ENCODE assay signal across 9 cellular contexts in the genomic region with DNA sequence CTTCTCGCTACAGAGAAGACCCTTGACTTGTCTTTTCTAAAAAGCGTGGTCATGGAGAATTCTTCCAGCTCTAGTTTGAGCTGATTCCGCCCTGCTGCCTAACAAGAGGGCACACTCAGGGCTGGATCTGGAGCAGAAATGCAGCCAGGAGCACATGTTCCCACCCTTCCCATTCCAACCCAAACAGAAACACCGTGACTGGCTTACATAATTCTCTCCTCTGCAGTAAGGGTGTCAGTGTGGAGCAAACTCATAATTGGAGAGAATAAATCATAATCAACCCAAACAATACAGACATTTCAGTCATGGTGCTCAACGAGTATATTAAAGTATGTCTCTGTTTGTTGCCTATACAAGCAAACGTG. TPM values are rescaled to one million over a fixed set of nuclear protein-coding genes. Genes with fewer than 3 reads are reported as not detected.
A peak's percentile ranks its signal among the peaks of the same experiment; 100 is the strongest.
DNase-seq lines count a peak whose midpoint lies in the region; TF ChIP-seq lines count a peak whose summit lies in the region.
"Had no signal": no experiment of that assay in that cellular context is flagged by ENCODE, and none has a peak within 500 bp of the region (broad histone marks: within the 10 kb centered on the region; RNA-seq: fewer than 3 reads in every experiment).

No MANE protein-coding gene starts in this region.

- no peaks in the 10 kb centered on the region for H3K79me2 ChIP-seq in OCI-LY7 (ENCODE audit: insufficient read depth, low read depth, low read length)

- peak overlapping the region; percentile 38 for H3K9ac ChIP-seq in endocrine pancreas (ENCODE audit: control insufficient read depth, insufficient read depth, low read length)

- H2AFZ ChIP-seq in OCI-LY7 (ENCODE audit: low read length) = no peak overlapping the region

- no TSS peak for BruUV-seq in OCI-LY7 (replicated peaks; lab: Mats Ljungman, UMichigan)

- no peak overlapping the region for H3K4me2 ChIP-seq in OCI-LY7 (ENCODE audit: low read length)

- no peaks in the 10 kb centered on the region for H4K20me1 ChIP-seq in OCI-LY7 (ENCODE audit: insufficient read depth, low read length)

- H3K9me2 ChIP-seq in OCI-LY7 (ENCODE audit: insufficient read depth, low read length) = no peaks in the 10 kb centered on the region

- TF ChIP-seq CTCF in RWPE1 (conservative IDR thresholded peaks at IDR 0.05; ENCODE audit: low read depth) (no peak), OCI-LY7 (conservative IDR thresholded peaks at IDR 0.05; ENCODE audit: low read length) (no peak)

- H3K36me3 ChIP-seq in endocrine pancreas (ENCODE audit: control insufficient read depth, insufficient read depth, low read length) (no peaks in the 10 kb centered on the region), OCI-LY7 (ENCODE audit: insufficient read depth, low read length) (no peaks in the 10 kb centered on the region)

- intact Hi-C loops in OCI-LY7 (cut with micrococcal nuclease; ENCODE audit: unreplicated experiment) = loop anchor here (1.0 to 2.0 kb wide), 5 partner anchors 34 to 553 kb away; partner anchors contain the start of gene UBE4B

- no peak for DNase-seq in RWPE1 (ENCODE audit: low spot score)
- peak; percentile 54 for DNase-seq in superior temporal gyrus (ENCODE audit: extremely low spot score)
- no peak for DNase-seq in RPMI8226
- DNase-seq in OCI-LY7 (ENCODE audit: low spot score) = no peak
- no peak for DNase-seq in NCI-H510A treated with DMSO at 0.1 percent for 48 hours (lab: John Stamatoyannopoulos, UW)
- no peak for DNase-seq in activated effector memory CD4-positive, alpha-beta T cell treated with Interleukin-2 at 50 U/mL for 16 hours

- CTCF ChIA-PET in RWPE1 (lab: Yijun Ruan, JAX) = interaction anchor here (0.9 kb wide), 1 partner anchor 33 kb away, joined by 4 read pairs; no protein-coding TSS in a partner anchor
- CTCF ChIA-PET in OCI-LY7 (lab: Charles Lee; ENCODE audit: unreplicated experiment) = no interaction called here

- H3K4me3 ChIP-seq in endocrine pancreas (ENCODE audit: control insufficient read depth, insufficient read depth, low read length) = no peak overlapping the region
- H3K4me3 ChIP-seq in OCI-LY7 (ENCODE audit: low read depth, low read length, poor library complexity, severe bottlenecking) = no peak overlapping the region

- H3K27me3 ChIP-seq in endocrine pancreas (ENCODE audit: control insufficient read depth, insufficient read depth, low read length) (no peaks in the 10 kb centered on the region), layer of hippocampus (ENCODE audit: control insufficient read depth, insufficient read depth, low read length) (no peaks in the 10 kb centered on the region)
- H3K27me3 ChIP-seq: SJCRH30 had no signal

- H3K9me3 ChIP-seq in endocrine pancreas (ENCODE audit: control insufficient read depth, low read length) (no peaks in the 10 kb centered on the region), OCI-LY7 (ENCODE audit: low read length) (no peaks in the 10 kb centered on the region)
- H3K9me3 ChIP-seq: SJCRH30 had no signal

- H3K4me1 ChIP-seq in endocrine pancreas (ENCODE audit: control insufficient read depth, insufficient read depth, low read length) (no peaks in the 10 kb centered on the region), OCI-LY7 (ENCODE audit: insufficient read depth, low read length, poor library complexity, severe bottlenecking) (peaks cover 35% of the 10 kb centered on the region)

- H3K27ac ChIP-seq in RWPE1 = peak overlapping the region; percentile 45
- peak overlapping the region; percentile 4 for H3K27ac ChIP-seq in layer of hippocampus (ENCODE audit: low read depth, low read length)
- H3K27ac ChIP-seq in OCI-LY7 (ENCODE audit: low read depth, low read length, poor library complexity, severe bottlenecking) = no peak overlapping the region
- H3K27ac ChIP-seq: SJCRH30 had no signal

- POLR2A ChIA-PET in RWPE1 (lab: Yijun Ruan, JAX; ENCODE audit: low non-redundant PET) (no interaction called here), OCI-LY7 (lab: Charles Lee) (no interaction called here)

RNA-seq across cellular contexts. Expression of gene CTNNBIP1, which starts 34.5 kb away (rescaled TPM):
- total RNA-seq in OCI-LY7 (2014; rRNA removed; shearing (Covaris generic)) = 9.6 and 14.7 TPM in 2 replicates
- 17.4 and 21.3 TPM in 2 replicates for total RNA-seq in OCI-LY7 (2022)

RNA-seq across cellular contexts. Expression of gene CLSTN1, which starts 51.9 kb away (rescaled TPM):
- 49.4 and 58.6 TPM in 2 replicates for total RNA-seq in OCI-LY7 (2014; rRNA removed; shearing (Covaris generic))
- 124 and 141 TPM in 2 replicates for total RNA-seq in OCI-LY7 (2022)
